1 cellular context compared by ENCODE assay signal in the genomic region with DNA sequence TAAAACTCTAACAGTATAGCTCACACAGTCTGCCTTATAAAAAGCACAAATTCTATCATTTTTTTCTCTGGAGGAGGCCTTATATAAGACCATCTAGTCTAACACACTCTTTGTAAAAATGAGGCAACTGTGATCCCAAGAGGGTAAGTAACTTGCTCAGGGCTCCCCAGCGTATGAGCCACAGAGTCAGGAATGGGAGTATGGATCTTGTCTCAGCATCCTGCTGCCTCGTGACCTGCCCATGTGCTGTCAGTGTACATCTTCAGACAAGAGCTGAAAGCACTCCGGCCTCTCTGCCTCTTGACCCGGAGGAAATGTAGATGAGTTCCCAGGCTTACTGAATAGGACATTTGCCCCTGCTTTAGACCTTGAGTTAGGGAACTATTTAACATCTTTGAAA.
TF ChIP-seq lines count a peak whose summit lies in the region.

No MANE protein-coding gene starts in this region.

TF ChIP-seq in HCT116, 20 proteins besides CTCF, POLR2A, EP300 and RAD21 (continued from another document):
- TF ChIP-seq REST (IDR thresholded peaks at IDR 0.05; ENCODE audit: low read depth) (no peak), FOSL1 (IDR thresholded peaks at IDR 0.05; ENCODE audit: low read depth) (no peak), EZH2phosphoT487 (IDR thresholded peaks at IDR 0.05; ENCODE audit: borderline replicate concordance) (no peak)
